ENCODE assay signal across 9 cellular contexts in genomic region chr13:52848455-52849190, GRCh38. TPM values are rescaled to one million over a fixed set of nuclear protein-coding genes. Genes with fewer than 3 reads are reported as not detected.
A peak's percentile ranks its signal among the peaks of the same experiment; 100 is the strongest.
DNase-seq lines count a peak whose midpoint lies in the region; ATAC-seq lines count a peak whose summit lies in the region.
"Had no signal": no experiment of that assay in that cellular context is flagged by ENCODE, and none has a peak within 500 bp of the region (broad histone marks: within the 10 kb centered on the region; RNA-seq: fewer than 3 reads in every experiment).

Gene PCDH8 (minus strand): TSS chr13:52848640. CDS start chr13:52848436, 204 bp downstream.

- peaks cover 65% of the 10 kb centered on the region for H3K27me3 Mint-ChIP-seq in activated naive CD8-positive, alpha-beta T cell treated with anti-CD3 and anti-CD28 coated beads, Interleukin-2, amount 10 ng/mL, durations not matched to agents 7 days and 5 days
- peaks cover 47 to 69% (median 61%) of the 10 kb centered on the region in 3 donors for H3K27me3 Mint-ChIP-seq in naive B cell

- H3K27ac Mint-ChIP-seq in activated naive CD8-positive, alpha-beta T cell treated with anti-CD3 and anti-CD28 coated beads, Interleukin-2, amount 10 ng/mL, durations not matched to agents 7 days and 5 days = peak within 1 kb of the TSS; percentile 83
- peak within 1 kb of the TSS in 4 of 6 donors; percentile 16 to 92 (median 46) for H3K27ac Mint-ChIP-seq in naive B cell

- peak; percentile 49 for DNase-seq in DMS 273 treated with DMSO at 0.1 percent for 48 hours (lab: John Stamatoyannopoulos, UW)
- peak; percentile 28 for DNase-seq in NCI-H2029 treated with DMSO at 0.1 percent for 48 hours (lab: John Stamatoyannopoulos, UW)
- no peak for DNase-seq in activated naive CD8-positive, alpha-beta T cell treated with anti-CD3 and anti-CD28 coated beads, Interleukin-2, amount 10 ng/mL, durations not matched to agents 7 days and 5 days
- no peak for DNase-seq in naive B cell
- DNase-seq in stimulated activated CD4-positive, alpha-beta T cell treated with anti-CD3 and anti-CD28 coated beads, Interleukin-12 subunit alpha, Interleukin-12 subunit beta, amount 100 ng/mL, for 4 hours = no peak

- no peak within 1 kb of the TSS for H3K4me3 Mint-ChIP-seq in activated naive CD8-positive, alpha-beta T cell treated with anti-CD3 and anti-CD28 coated beads, Interleukin-2, amount 10 ng/mL, durations not matched to agents 7 days and 5 days
- H3K4me3 Mint-ChIP-seq in naive B cell = peak within 1 kb of the TSS in 7 of 8 donors; percentile 67 to 84 (median 71)

- ATAC-seq in activated naive CD8-positive, alpha-beta T cell treated with anti-CD3 and anti-CD28 coated beads, Interleukin-2, amount 10 ng/mL, durations not matched to agents 7 days and 5 days (ENCODE audit: low read depth) = no peak
- ATAC-seq in naive B cell (ENCODE audit: low read depth in 2 of 2) (no peak), GM21423 (IDR thresholded peaks at IDR 0.05; ENCODE audit: unreplicated experiment) (no peak), HG02571 (IDR thresholded peaks at IDR 0.05; ENCODE audit: unreplicated experiment) (no peak), GM21360 (IDR thresholded peaks at IDR 0.05; ENCODE audit: unreplicated experiment) (no peak)
- ATAC-seq: left lung had no signal

- peaks cover 18% of the 10 kb centered on the region for H3K4me1 Mint-ChIP-seq in activated naive CD8-positive, alpha-beta T cell treated with anti-CD3 and anti-CD28 coated beads, Interleukin-2, amount 10 ng/mL, durations not matched to agents 7 days and 5 days
- H3K4me1 Mint-ChIP-seq in naive B cell = peaks cover 25 to 40% (median 34%) of the 10 kb centered on the region in 3 donors

- peaks cover 1% of the 10 kb centered on the region for H3K9me3 Mint-ChIP-seq in activated naive CD8-positive, alpha-beta T cell treated with anti-CD3 and anti-CD28 coated beads, Interleukin-2, amount 10 ng/mL, durations not matched to agents 7 days and 5 days
- H3K9me3 Mint-ChIP-seq in naive B cell = peaks cover 3 to 35% (median 11%) of the 10 kb centered on the region in 7 donors

- no peaks in the 10 kb centered on the region for H3K36me3 Mint-ChIP-seq in activated naive CD8-positive, alpha-beta T cell treated with anti-CD3 and anti-CD28 coated beads, Interleukin-2, amount 10 ng/mL, durations not matched to agents 7 days and 5 days
- peaks cover 0 to 33% of the 10 kb centered on the region in 2 donors for H3K36me3 Mint-ChIP-seq in naive B cell

- POLR2A ChIA-PET in activated naive CD8-positive, alpha-beta T cell treated with anti-CD3 and anti-CD28 coated beads, Interleukin-2, amount 10 ng/mL, durations not matched to agents 7 days and 5 days (lab: Charles Lee) = no interaction called here

RNA-seq across cellular contexts. Expression of gene PCDH8, which starts in this region (rescaled TPM):
- total RNA-seq in activated naive CD8-positive, alpha-beta T cell treated with anti-CD3 and anti-CD28 coated beads, Interleukin-2, amount 10 ng/mL, durations not matched to agents 7 days and 5 days = not detected
- not detected for polyA plus RNA-seq in naive B cell (ENCODE audit: low read depth in 6 of 6)
- total RNA-seq: left lung had no signal

Comparison
In these comparisons a context has a peak if more than half of its experiments do, and no peak if none do; other contexts are left out.
1. DNase-seq: peak in DMS 273 treated with DMSO at 0.1 percent for 48 hours (single experiment) and NCI-H2029 treated with DMSO at 0.1 percent for 48 hours (single experiment); none in activated naive CD8-positive, alpha-beta T cell treated with anti-CD3 and anti-CD28 coated beads, Interleukin-2, amount 10 ng/mL, durations not matched to agents 7 days and 5 days (single experiment), naive B cell (single experiment) and stimulated activated CD4-positive, alpha-beta T cell treated with anti-CD3 and anti-CD28 coated beads, Interleukin-12 subunit alpha, Interleukin-12 subunit beta, amount 100 ng/mL, for 4 hours (single experiment).